Comparison of ENCODE assay signal across 7 cellular contexts in the genomic region with DNA sequence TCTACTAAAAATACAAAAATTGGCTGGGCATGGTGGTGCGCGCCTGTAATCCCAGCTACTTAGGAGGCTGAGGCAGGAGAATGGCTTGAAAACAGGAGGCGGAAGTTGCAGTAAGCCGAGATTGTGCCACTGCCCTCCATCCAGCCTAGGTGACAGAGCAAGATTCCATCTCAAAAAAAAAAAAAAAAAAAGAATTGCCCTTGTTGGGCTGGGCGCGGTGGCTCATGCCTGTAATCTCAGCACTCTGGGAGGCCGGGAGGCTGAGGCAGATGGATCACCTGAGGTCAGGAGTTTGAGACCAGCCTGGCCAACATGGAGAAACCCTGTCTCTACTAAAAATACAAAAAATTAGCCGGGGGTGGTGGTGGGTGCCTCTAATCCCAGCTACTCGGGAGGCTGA. TPM values are rescaled to one million over a fixed set of nuclear protein-coding genes. Genes with fewer than 3 reads are reported as not detected.
A peak's percentile ranks its signal among the peaks of the same experiment; 100 is the strongest.
DNase-seq lines count a peak whose midpoint lies in the region; ATAC-seq and TF ChIP-seq lines count a peak whose summit lies in the region.
"Not testable (repeated sequence)": the region's sequence is repeated elsewhere in the genome, so short reads cannot be mapped to it uniquely, and the experiment has no call there.
"Had no signal": no experiment of that assay in that cellular context is flagged by ENCODE, and none has a peak within 500 bp of the region (broad histone marks: within the 10 kb centered on the region; RNA-seq: fewer than 3 reads in every experiment).

No MANE protein-coding gene starts in this region.

- H4K20me1 ChIP-seq in DOHH2 (ENCODE audit: control insufficient read depth, insufficient read depth, low read depth, low read length), result not testable (repeated sequence)

- not testable (repeated sequence) for TF ChIP-seq CTCF in DOHH2 (IDR thresholded peaks at IDR 0.05; ENCODE audit: low read depth, low read length, poor library complexity, severe bottlenecking); heart right ventricle (IDR thresholded peaks at IDR 0.05); gastrocnemius medialis (IDR thresholded peaks at IDR 0.05 in 4 of 5, conservative IDR thresholded peaks at IDR 0.05 in 1 of 5); upper lobe of right lung (IDR thresholded peaks at IDR 0.05)

- H3K4me3 Mint-ChIP-seq in activated CD4-positive, alpha-beta T cell treated with anti-CD3 and anti-CD28 coated beads, Interleukin-2, amount 10 ng/mL, durations not matched to agents 24 days and 14 days; activated naive CD8-positive, alpha-beta T cell: not testable (repeated sequence)

- H3K4me1 Mint-ChIP-seq in activated CD4-positive, alpha-beta T cell treated with anti-CD3 and anti-CD28 coated beads, Interleukin-2, amount 10 ng/mL, durations not matched to agents 24 days and 14 days, result peaks cover 77% of the 10 kb centered on the region
- H3K4me1 Mint-ChIP-seq in activated naive CD8-positive, alpha-beta T cell (ENCODE audit: low read depth), result peaks cover 94% of the 10 kb centered on the region

- peaks cover 42% of the 10 kb centered on the region for H3K79me2 ChIP-seq in DOHH2 (ENCODE audit: control insufficient read depth, low read length)

- H3K9me3 Mint-ChIP-seq in activated CD4-positive, alpha-beta T cell treated with anti-CD3 and anti-CD28 coated beads, Interleukin-2, amount 10 ng/mL, durations not matched to agents 24 days and 14 days; activated naive CD8-positive, alpha-beta T cell (ENCODE audit: low read depth): not testable (repeated sequence)

- H3K9me2 ChIP-seq in DOHH2 (replicated peaks; ENCODE audit: control insufficient read depth, low read length), result not testable (repeated sequence)

- intact Hi-C loops in activated CD4-positive, alpha-beta T cell treated with anti-CD3 and anti-CD28 coated beads, Interleukin-2, amount 10 ng/mL, durations not matched to agents 24 days and 14 days (cut with micrococcal nuclease), result loop anchor here (2.0 kb wide), 2 partner anchors 16 to 22 kb away; a partner anchor contains a TSS
- intact Hi-C loops in heart right ventricle (cut with DNase I), result loop anchor here in 1 of 10 donors (2.0 kb wide), 1 partner anchor 22 kb away; a partner anchor contains a TSS
- intact Hi-C loops in gastrocnemius medialis (cut with DNase I; ENCODE audit: low total_unique reads), result loop anchor here (1.0 kb wide), 1 partner anchor 22 kb away; a partner anchor contains a TSS
- intact Hi-C loops in upper lobe of right lung (cut with DNase I), result not testable (repeated sequence)

- not testable (repeated sequence) for TF ChIP-seq POLR2A in gastrocnemius medialis (IDR thresholded peaks at IDR 0.05)

- H3K4me1 ChIP-seq in DOHH2 (ENCODE audit: control insufficient read depth, low read length) (peaks cover 55% of the 10 kb centered on the region), heart right ventricle (peaks cover 38 to 85% (median 77%) of the 10 kb centered on the region in 9 donors), gastrocnemius medialis (peaks cover 68 to 72% of the 10 kb centered on the region in 2 donors), upper lobe of right lung (peaks cover 63% of the 10 kb centered on the region)

- H3K4me2 ChIP-seq in DOHH2 (ENCODE audit: low read length), result not testable (repeated sequence)

- H3K36me3 Mint-ChIP-seq in activated CD4-positive, alpha-beta T cell treated with anti-CD3 and anti-CD28 coated beads, Interleukin-2, amount 10 ng/mL, durations not matched to agents 24 days and 14 days (ENCODE audit: low read depth), result peaks cover 69% of the 10 kb centered on the region
- peaks cover 20% of the 10 kb centered on the region for H3K36me3 Mint-ChIP-seq in activated naive CD8-positive, alpha-beta T cell

- not testable (repeated sequence) for H3K9me3 ChIP-seq in DOHH2 (ENCODE audit: control insufficient read depth, insufficient read depth, low read length); heart right ventricle; gastrocnemius medialis; upper lobe of right lung

- not testable (repeated sequence) for H3K4me3 ChIP-seq in DOHH2 (ENCODE audit: low read length); heart right ventricle; gastrocnemius medialis; upper lobe of right lung

- not testable (repeated sequence) for H3K27me3 Mint-ChIP-seq in activated CD4-positive, alpha-beta T cell treated with anti-CD3 and anti-CD28 coated beads, Interleukin-2, amount 10 ng/mL, durations not matched to agents 24 days and 14 days; activated naive CD8-positive, alpha-beta T cell

- H3K36me3 ChIP-seq in DOHH2 (ENCODE audit: control insufficient read depth, low read length), result peaks cover 86% of the 10 kb centered on the region
- H3K36me3 ChIP-seq in heart right ventricle, result peaks cover 0 to 64% (median 33%) of the 10 kb centered on the region in 9 donors
- peaks cover 0 to 63% of the 10 kb centered on the region in 2 donors for H3K36me3 ChIP-seq in gastrocnemius medialis
- H3K36me3 ChIP-seq in upper lobe of right lung, result peaks cover 40% of the 10 kb centered on the region

- in situ Hi-C loops in gastrocnemius medialis (cut with MboI; ENCODE audit: low sequenced_read_pairs in 4 of 4), result not testable (repeated sequence)

- ATAC-seq in heart right ventricle, gastrocnemius medialis, upper lobe of right lung: not testable (repeated sequence)

- 89 to 95% methylated on average over 9 of the region's 9 CpGs for WGBS in heart right ventricle, 2 donors

- DNase-seq in activated CD4-positive, alpha-beta T cell treated with anti-CD3 and anti-CD28 coated beads, Interleukin-2, amount 10 ng/mL, durations not matched to agents 24 days and 14 days; heart right ventricle; gastrocnemius medialis; upper lobe of right lung: not testable (repeated sequence)

- H3K27me3 ChIP-seq in DOHH2 (ENCODE audit: control insufficient read depth, low read length); heart right ventricle; gastrocnemius medialis; upper lobe of right lung: not testable (repeated sequence)

- 0 out of 2 replicates have a peak overlapping the region, but pooled peaks have one; percentile 2 for H3K27ac ChIP-seq in DOHH2 (ENCODE audit: low read depth, low read length)
- H3K27ac ChIP-seq in heart right ventricle, result peak overlapping the region in 9 of 10 donors; percentile 66 to 88 (median 80)
- peak overlapping the region; percentile 86 to 99 (median 95) for H3K27ac ChIP-seq in gastrocnemius medialis
- peak overlapping the region; percentile 59 for H3K27ac ChIP-seq in upper lobe of right lung

- peaks cover 15% of the 10 kb centered on the region for H3F3A ChIP-seq in DOHH2 (ENCODE audit: control insufficient read depth, insufficient read depth)

- H3K27ac Mint-ChIP-seq in activated CD4-positive, alpha-beta T cell treated with anti-CD3 and anti-CD28 coated beads, Interleukin-2, amount 10 ng/mL, durations not matched to agents 24 days and 14 days, result peak overlapping the region; percentile 94
- H3K27ac Mint-ChIP-seq in activated naive CD8-positive, alpha-beta T cell, result peak overlapping the region; percentile 96

RNA-seq across cellular contexts. Expression of a gene that starts 21.9 kb away (rescaled TPM):
- total RNA-seq in activated CD4-positive, alpha-beta T cell treated with anti-CD3 and anti-CD28 coated beads, Interleukin-2, amount 10 ng/mL, durations not matched to agents 24 days and 14 days, result 22.3 and 27.1 TPM in 2 replicates
- total RNA-seq in heart right ventricle, result 10 to 100 TPM in 9 of 10 donors, 1 to 10 TPM in 1; 9.9 to 14.4 (median 12.8) TPM
- polyA plus RNA-seq in heart right ventricle, result 1 to 10 TPM; 7.3 to 9.6 TPM
- total RNA-seq in gastrocnemius medialis, result 1 to 10 TPM; 5.0 to 8.8 (median 7.3) TPM
- total RNA-seq in upper lobe of right lung, result 18.8 TPM

RNA-seq across cellular contexts. Expression of a gene that starts 22.0 kb away (rescaled TPM):
- total RNA-seq in activated CD4-positive, alpha-beta T cell treated with anti-CD3 and anti-CD28 coated beads, Interleukin-2, amount 10 ng/mL, durations not matched to agents 24 days and 14 days, result 69.7 and 72.2 TPM in 2 replicates
- total RNA-seq in heart right ventricle (10 to 100 TPM; 22.0 to 39.2 (median 30.7) TPM), gastrocnemius medialis (10 to 100 TPM; 22.2 to 41.0 (median 32.8) TPM), upper lobe of right lung (30.0 TPM)
- polyA plus RNA-seq in heart right ventricle, result 10 to 100 TPM; 18.1 to 57.8 TPM

RNA-seq across cellular contexts. Expression of a gene that starts 24.5 kb away (rescaled TPM):
- 103 and 106 TPM in 2 replicates for total RNA-seq in activated CD4-positive, alpha-beta T cell treated with anti-CD3 and anti-CD28 coated beads, Interleukin-2, amount 10 ng/mL, durations not matched to agents 24 days and 14 days
- total RNA-seq in heart right ventricle (10 to 100 TPM; 28.4 to 59.2 (median 42.4) TPM), gastrocnemius medialis (100 to 1,000 TPM in 3 of 4 donors, 10 to 100 TPM in 1; 97.3 to 205 (median 117) TPM), upper lobe of right lung (61.9 TPM)
- 10 to 100 TPM; 22.6 to 85.6 TPM for polyA plus RNA-seq in heart right ventricle

RNA-seq across cellular contexts. Expression of a gene that starts 43.6 kb away (rescaled TPM):
- 7.2 and 8.4 TPM in 2 replicates for total RNA-seq in activated CD4-positive, alpha-beta T cell treated with anti-CD3 and anti-CD28 coated beads, Interleukin-2, amount 10 ng/mL, durations not matched to agents 24 days and 14 days
- 10 to 100 TPM; 31.0 to 62.1 (median 44.0) TPM for total RNA-seq in heart right ventricle
- 10 to 100 TPM; 33.1 to 33.7 TPM for polyA plus RNA-seq in heart right ventricle
- total RNA-seq in gastrocnemius medialis, result 10 to 100 TPM; 67.8 to 91.3 (median 84.8) TPM
- 30.4 TPM for total RNA-seq in upper lobe of right lung

RNA-seq across cellular contexts. Expression of a gene that starts 52.9 kb away (rescaled TPM):
- 0.07 and 0.09 TPM in 2 replicates for total RNA-seq in activated CD4-positive, alpha-beta T cell treated with anti-CD3 and anti-CD28 coated beads, Interleukin-2, amount 10 ng/mL, durations not matched to agents 24 days and 14 days
- 1 to 10 TPM in 1 of 10 donors, under 1 TPM in 9; 0.07 to 1.0 (median 0.44) TPM for total RNA-seq in heart right ventricle
- polyA plus RNA-seq in heart right ventricle, result under 1 TPM; 0.25 to 0.66 TPM
- total RNA-seq in gastrocnemius medialis, result under 1 TPM in 3 of 4 donors, not detected in 1; 0.11 to 0.51 (median 0.13) TPM
- total RNA-seq in upper lobe of right lung, result 61.0 TPM
- total RNA-seq: H4 had no signal

Comparison
In these comparisons a context has a peak if more than half of its experiments do, and no peak if none do; other contexts are left out.
1. H3K27ac ChIP-seq: peak in every context shown above with its lines; median percentile 95 in gastrocnemius medialis; 80 in heart right ventricle; 59 in upper lobe of right lung; 2 in DOHH2.